ENCODE assay signal across 20 cellular contexts in genomic region chr1:39570477-39571177, GRCh38. TPM values are rescaled to one million over a fixed set of nuclear protein-coding genes. Genes with fewer than 3 reads are reported as not detected.
A peak's percentile ranks its signal among the peaks of the same experiment; 100 is the strongest.
DNase-seq lines count a peak whose midpoint lies in the region; ATAC-seq and TF ChIP-seq lines count a peak whose summit lies in the region.
"Had no signal": no experiment of that assay in that cellular context is flagged by ENCODE, and none has a peak within 500 bp of the region (broad histone marks: within the 10 kb centered on the region; RNA-seq: fewer than 3 reads in every experiment).

No MANE protein-coding gene starts in this region.

- no peak overlapping the region for H3K9ac ChIP-seq in DND-41 (ENCODE audit: low read depth, low read length)

- peaks cover 76% of the 10 kb centered on the region for H4K20me1 ChIP-seq in DND-41 (ENCODE audit: insufficient read depth, low read length)

- peaks cover 98% of the 10 kb centered on the region for H3K36me3 ChIP-seq in DND-41 (ENCODE audit: insufficient read depth, low read length)
- peaks cover 88% of the 10 kb centered on the region for H3K36me3 ChIP-seq in WERI-Rb-1

- no peak overlapping the region for H3K27ac ChIP-seq in DND-41 (ENCODE audit: low read length)
- no peak overlapping the region for H3K27ac ChIP-seq in WERI-Rb-1
- H3K27ac ChIP-seq: 22Rv1, C4-2B, PC-9, RWPE1 had no signal

- H3K4me2 ChIP-seq in DND-41 (ENCODE audit: insufficient read depth, low read length) = peak overlapping the region; percentile 88; the same call in 1 of the 2 replicates
- H3K4me2 ChIP-seq: PC-9 had no signal

- peaks cover 76% of the 10 kb centered on the region for H3K36me3 Mint-ChIP-seq in activated CD8-positive, alpha-beta memory T cell treated with anti-CD3 and anti-CD28 coated beads, Interleukin-2, amount 10 ng/mL, durations not matched to agents 7 days and 5 days
- H3K36me3 Mint-ChIP-seq in T-helper 17 cell (ENCODE audit: low read depth) = peaks cover 10% of the 10 kb centered on the region

- peaks cover 44% of the 10 kb centered on the region for H3K4me1 ChIP-seq in DND-41 (ENCODE audit: insufficient read depth, low read length)

- H3K27ac Mint-ChIP-seq in activated CD8-positive, alpha-beta memory T cell treated with anti-CD3 and anti-CD28 coated beads, Interleukin-2, amount 10 ng/mL, durations not matched to agents 7 days and 5 days = peak overlapping the region; percentile 52
- peak overlapping the region; percentile 53 for H3K27ac Mint-ChIP-seq in T-helper 17 cell

- DNase-seq in activated CD8-positive, alpha-beta memory T cell treated with anti-CD3 and anti-CD28 coated beads, Interleukin-2, amount 10 ng/mL, durations not matched to agents 7 days and 5 days = no peak
- no peak for DNase-seq in activated CD8-positive, alpha-beta memory T cell treated with anti-CD3 and anti-CD28 coated beads, Interleukin-2, amount 50 U/mL, for 4 hours
- DNase-seq in DND-41 (no peak), T-helper 17 cell (no peak), mesenteric fat pad (ENCODE audit: low spot score) (peak; percentile 86), WERI-Rb-1 (no peak), dermis blood vessel endothelial cell (no peak)
- DNase-seq: AML-193, DMS79 treated with DMSO at 0.1 percent for 48 hours, NCI-H1417, NCI-H1930, NCI-H226, NCI-H524 treated with DMSO at 0.1 percent for 48 hours, PC-9 had no signal

- H3K4me3 ChIP-seq in DND-41 (ENCODE audit: low read depth in 1 of 2, low read length in 2 of 2) (no peak overlapping the region), WERI-Rb-1 (ENCODE audit: low read depth, low read length) (no peak overlapping the region)
- H3K4me3 ChIP-seq: HAP-1, PC-9 had no signal

- peaks cover 43% of the 10 kb centered on the region for H3K4me1 Mint-ChIP-seq in activated CD8-positive, alpha-beta memory T cell treated with anti-CD3 and anti-CD28 coated beads, Interleukin-2, amount 10 ng/mL, durations not matched to agents 7 days and 5 days
- H3K4me1 Mint-ChIP-seq in T-helper 17 cell = peaks cover 40% of the 10 kb centered on the region

- H3K9me3 Mint-ChIP-seq in activated CD8-positive, alpha-beta memory T cell treated with anti-CD3 and anti-CD28 coated beads, Interleukin-2, amount 10 ng/mL, durations not matched to agents 7 days and 5 days (ENCODE audit: low read depth) = no peaks in the 10 kb centered on the region
- H3K9me3 Mint-ChIP-seq: IgD-negative memory B cell had no signal

- H3K27me3 ChIP-seq in DND-41 (ENCODE audit: insufficient read depth, low read length, poor library complexity) (no peaks in the 10 kb centered on the region), WERI-Rb-1 (ENCODE audit: insufficient read depth, low read depth, severe bottlenecking) (no peaks in the 10 kb centered on the region)

- TF ChIP-seq CTCF in DND-41 (IDR thresholded peaks at IDR 0.05; ENCODE audit: borderline replicate concordance, extremely low read depth, low read length, poor library complexity, severe bottlenecking) (no peak), WERI-Rb-1 (IDR thresholded peaks at IDR 0.05; ENCODE audit: low read depth, low read length) (no peak)

- no peaks in the 10 kb centered on the region for H3K9me3 ChIP-seq in DND-41 (ENCODE audit: insufficient read depth, low read length, severe bottlenecking)
- H3K9me3 ChIP-seq in T-helper 17 cell (ENCODE audit: control insufficient read depth, low read length, poor library complexity, severe bottlenecking) = no peaks in the 10 kb centered on the region
- no peaks in the 10 kb centered on the region for H3K9me3 ChIP-seq in WERI-Rb-1 (ENCODE audit: severe bottlenecking)
- H3K9me3 ChIP-seq: HAP-1 had no signal

- CTCF ChIA-PET in activated CD8-positive, alpha-beta memory T cell treated with anti-CD3 and anti-CD28 coated beads, Interleukin-2, amount 10 ng/mL, durations not matched to agents 7 days and 5 days (lab: Charles Lee) = no interaction called here

- ATAC-seq in activated CD8-positive, alpha-beta memory T cell treated with anti-CD3 and anti-CD28 coated beads, Interleukin-2, amount 10 ng/mL, durations not matched to agents 7 days and 5 days = no peak
- ATAC-seq in DND-41 (ENCODE audit: insufficient read depth, low read depth) (peak; percentile 67), T-helper 17 cell (peak; percentile 18), HG02884 (IDR thresholded peaks at IDR 0.05; ENCODE audit: unreplicated experiment) (no peak)

- H3K27me3 Mint-ChIP-seq in activated CD8-positive, alpha-beta memory T cell treated with anti-CD3 and anti-CD28 coated beads, Interleukin-2, amount 10 ng/mL, durations not matched to agents 7 days and 5 days = no peaks in the 10 kb centered on the region
- no peaks in the 10 kb centered on the region for H3K27me3 Mint-ChIP-seq in T-helper 17 cell
- H3K27me3 Mint-ChIP-seq: IgD-negative memory B cell had no signal

- H3K79me2 ChIP-seq in DND-41 (ENCODE audit: insufficient read depth, low read length) = peaks cover 75% of the 10 kb centered on the region

- no peak overlapping the region for H3K4me3 Mint-ChIP-seq in activated CD8-positive, alpha-beta memory T cell treated with anti-CD3 and anti-CD28 coated beads, Interleukin-2, amount 10 ng/mL, durations not matched to agents 7 days and 5 days
- H3K4me3 Mint-ChIP-seq in T-helper 17 cell = peak overlapping the region; percentile 25

- H2AFZ ChIP-seq in DND-41 (ENCODE audit: low read depth, low read length) = no peak overlapping the region
- H2AFZ ChIP-seq: PC-9 had no signal

RNA-seq across cellular contexts. Expression of gene PABPC4, which starts 6.0 kb away (rescaled TPM):
- 100 to 1,000 TPM; 183 to 211 TPM for total RNA-seq in activated CD8-positive, alpha-beta memory T cell treated with anti-CD3 and anti-CD28 coated beads, Interleukin-2, amount 10 ng/mL, durations not matched to agents 7 days and 5 days
- total RNA-seq in T-helper 17 cell = 100 to 1,000 TPM; 292 to 332 TPM
- 301 TPM for total RNA-seq in mesenteric fat pad
- 152 and 323 TPM in 2 replicates for total RNA-seq in dermis blood vessel endothelial cell

Comparison
In these comparisons a context has a peak if more than half of its experiments do, and no peak if none do; other contexts are left out.
1. ATAC-seq: peak in DND-41 (single experiment) and T-helper 17 cell (single experiment); none in activated CD8-positive, alpha-beta memory T cell treated with anti-CD3 and anti-CD28 coated beads, Interleukin-2, amount 10 ng/mL, durations not matched to agents 7 days and 5 days (single experiment) and HG02884 (single experiment).